Comparison of ENCODE assay signal across 9 cellular contexts in the genomic region with DNA sequence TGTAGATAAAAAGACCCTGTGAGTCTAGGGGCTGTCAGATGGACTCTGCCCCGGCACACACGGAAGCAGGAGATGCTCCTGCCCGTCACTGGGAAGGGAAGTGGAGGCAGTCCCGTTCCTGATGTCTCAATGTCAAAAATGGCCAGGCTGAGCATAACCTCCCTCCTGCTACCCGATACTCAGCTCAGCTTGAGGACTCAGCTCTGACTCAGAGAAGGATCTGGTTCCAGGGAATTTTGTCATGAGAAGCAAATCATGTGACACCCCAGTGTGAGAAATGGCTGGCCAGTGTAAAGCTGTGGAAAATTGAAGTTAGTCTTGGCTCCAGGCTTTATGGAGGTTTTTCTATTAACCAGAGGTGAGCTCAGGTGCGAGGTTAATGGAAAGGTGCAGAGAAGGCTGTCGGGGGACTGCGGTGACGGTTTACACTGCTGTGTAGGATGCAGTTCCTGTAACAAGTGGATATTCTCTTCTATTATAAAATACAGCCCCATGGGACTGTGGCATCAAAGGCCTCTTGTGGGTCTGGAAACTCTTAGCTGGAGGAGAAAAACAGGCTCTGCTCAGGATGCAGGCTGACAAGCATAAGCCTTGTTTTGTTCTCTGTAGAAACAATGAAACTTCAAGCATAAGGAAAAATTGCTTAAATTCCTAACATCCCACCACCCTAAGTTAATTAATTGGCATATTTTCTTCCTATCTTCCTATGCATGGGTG. TPM values are rescaled to one million over a fixed set of nuclear protein-coding genes. Genes with fewer than 3 reads are reported as not detected.
DNase-seq lines count a peak whose midpoint lies in the region; ATAC-seq, FAIRE-seq and TF ChIP-seq lines count a peak whose summit lies in the region.
"Had no signal": no experiment of that assay in that cellular context is flagged by ENCODE, and none has a peak within 500 bp of the region (broad histone marks: within the 10 kb centered on the region; RNA-seq: fewer than 3 reads in every experiment).

No MANE protein-coding gene starts in this region.

- H3K4me3 ChIP-seq in sigmoid colon: no peak overlapping the region

- peak overlapping the region; percentile 29 to 56 (median 48) for H3K27ac ChIP-seq in sigmoid colon

- no peak for TF ChIP-seq CTCF in sigmoid colon (IDR thresholded peaks at IDR 0.05)

- H3K4me3 Mint-ChIP-seq in activated CD4-positive, alpha-beta memory T cell treated with anti-CD3 and anti-CD28 coated beads, Interleukin-2, amount 10 ng/mL, durations not matched to agents 7 days and 5 days: no peak overlapping the region
- H3K4me3 Mint-ChIP-seq: activated naive CD8-positive, alpha-beta T cell treated with anti-CD3 and anti-CD28 coated beads, Interleukin-2, amount 10 ng/mL, durations not matched to agents 7 days and 5 days had no signal

- POLR2A ChIA-PET in activated CD4-positive, alpha-beta memory T cell treated with anti-CD3 and anti-CD28 coated beads, Interleukin-2, amount 10 ng/mL, durations not matched to agents 7 days and 5 days (lab: Charles Lee): no interaction called here

- TF ChIP-seq EP300 in sigmoid colon (IDR thresholded peaks at IDR 0.05): no peak

- intact Hi-C loops in sigmoid colon (cut with DNase I): no loop called here

- no peak for FAIRE-seq in GM12892 (lab: Jason Lieb, UNC)

- H3K27ac Mint-ChIP-seq in activated CD4-positive, alpha-beta memory T cell treated with anti-CD3 and anti-CD28 coated beads, Interleukin-2, amount 10 ng/mL, durations not matched to agents 7 days and 5 days: no peak overlapping the region
- H3K27ac Mint-ChIP-seq: activated naive CD8-positive, alpha-beta T cell treated with anti-CD3 and anti-CD28 coated beads, Interleukin-2, amount 10 ng/mL, durations not matched to agents 7 days and 5 days had no signal

- no peaks in the 10 kb centered on the region for H3K27me3 ChIP-seq in sigmoid colon

- H3K27me3 Mint-ChIP-seq in activated CD4-positive, alpha-beta memory T cell treated with anti-CD3 and anti-CD28 coated beads, Interleukin-2, amount 10 ng/mL, durations not matched to agents 7 days and 5 days: no peaks in the 10 kb centered on the region
- H3K27me3 Mint-ChIP-seq: activated naive CD8-positive, alpha-beta T cell treated with anti-CD3 and anti-CD28 coated beads, Interleukin-2, amount 10 ng/mL, durations not matched to agents 7 days and 5 days had no signal

- H3K9me3 Mint-ChIP-seq in activated CD4-positive, alpha-beta memory T cell treated with anti-CD3 and anti-CD28 coated beads, Interleukin-2, amount 10 ng/mL, durations not matched to agents 7 days and 5 days: no peaks in the 10 kb centered on the region
- H3K9me3 Mint-ChIP-seq: activated naive CD8-positive, alpha-beta T cell treated with anti-CD3 and anti-CD28 coated beads, Interleukin-2, amount 10 ng/mL, durations not matched to agents 7 days and 5 days had no signal

- peak; percentile 79 for DNase-seq in GM04503 (ENCODE audit: low read depth)
- DNase-seq in SK-MEL-5 (ENCODE audit: low read depth, low spot score): peak; percentile 95
- DNase-seq in globus pallidus (ENCODE audit: low spot score): peak; percentile 82
- DNase-seq in sigmoid colon: peak; percentile 69
- DNase-seq in GM12892 (ENCODE audit: insufficient read length): no peak
- no peak for DNase-seq in central memory CD4-positive, alpha-beta T cell
- DNase-seq in activated CD4-positive, alpha-beta memory T cell treated with anti-CD3 and anti-CD28 coated beads, Interleukin-2, amount 10 ng/mL, durations not matched to agents 7 days and 5 days: no peak
- DNase-seq: activated naive CD8-positive, alpha-beta T cell treated with anti-CD3 and anti-CD28 coated beads, Interleukin-2, amount 10 ng/mL, durations not matched to agents 7 days and 5 days had no signal

- no peaks in the 10 kb centered on the region for H3K36me3 ChIP-seq in sigmoid colon

- TF ChIP-seq POLR2A in sigmoid colon (IDR thresholded peaks at IDR 0.05) (no peak), GM12892 (IDR thresholded peaks at IDR 0.05; ENCODE audit: low read depth, low read length) (no peak)

- ATAC-seq in GM18867 (IDR thresholded peaks at IDR 0.05; ENCODE audit: unreplicated experiment): no peak

- no peaks in the 10 kb centered on the region for H3K9me3 ChIP-seq in sigmoid colon

- peaks cover 0 to 12% (median 3%) of the 10 kb centered on the region in 4 donors for H3K4me1 ChIP-seq in sigmoid colon

- CTCF ChIA-PET in activated CD4-positive, alpha-beta memory T cell treated with anti-CD3 and anti-CD28 coated beads, Interleukin-2, amount 10 ng/mL, durations not matched to agents 7 days and 5 days (lab: Charles Lee): no interaction called here

- WGBS in sigmoid colon, 2 donors: 16 to 38% methylated on average over 9 of the region's 9 CpGs

- in situ Hi-C loops in SK-MEL-5 (cut with HindIII; ENCODE audit: low pct_unique_long_range_greater_than_20kb, low sequenced_read_pairs): no loop called here

- H3K36me3 Mint-ChIP-seq in activated CD4-positive, alpha-beta memory T cell treated with anti-CD3 and anti-CD28 coated beads, Interleukin-2, amount 10 ng/mL, durations not matched to agents 7 days and 5 days (ENCODE audit: low read depth): no peaks in the 10 kb centered on the region
- H3K36me3 Mint-ChIP-seq: activated naive CD8-positive, alpha-beta T cell treated with anti-CD3 and anti-CD28 coated beads, Interleukin-2, amount 10 ng/mL, durations not matched to agents 7 days and 5 days had no signal

- no peaks in the 10 kb centered on the region for H3K4me1 Mint-ChIP-seq in activated CD4-positive, alpha-beta memory T cell treated with anti-CD3 and anti-CD28 coated beads, Interleukin-2, amount 10 ng/mL, durations not matched to agents 7 days and 5 days
- H3K4me1 Mint-ChIP-seq: activated naive CD8-positive, alpha-beta T cell treated with anti-CD3 and anti-CD28 coated beads, Interleukin-2, amount 10 ng/mL, durations not matched to agents 7 days and 5 days had no signal

RNA-seq across cellular contexts. Expression of a gene that starts 24.7 kb away (rescaled TPM):
- total RNA-seq in SK-MEL-5 (2014; rRNA removed; shearing (Covaris generic)): 15.8 and 16.4 TPM in 2 replicates
- polyA plus RNA-seq in SK-MEL-5 (2015; cell fraction: cytosol; rRNA removed): 21.9 and 26.7 TPM in 2 replicates
- 11.5 and 21.8 TPM in 2 replicates for polyA plus RNA-seq in SK-MEL-5 (2015; cell fraction: nucleus; rRNA removed)
- total RNA-seq in sigmoid colon: 10 to 100 TPM; 18.6 to 42.7 (median 23.8) TPM
- polyA plus RNA-seq in sigmoid colon: 10 to 100 TPM; 10.8 to 18.5 (median 13.4) TPM
- not detected for polyA plus RNA-seq in GM12892 (2012; ENCODE audit: missing spikeins)
- total RNA-seq in activated CD4-positive, alpha-beta memory T cell treated with anti-CD3 and anti-CD28 coated beads, Interleukin-2, amount 10 ng/mL, durations not matched to agents 7 days and 5 days: 1 to 10 TPM; 1.1 to 1.2 TPM

Comparison
In these comparisons a context has a peak if more than half of its experiments do, and no peak if none do; other contexts are left out.
1. DNase-seq: peak in GM04503 (single experiment), SK-MEL-5 (single experiment), globus pallidus (single experiment) and sigmoid colon (single experiment); none in GM12892 (single experiment), central memory CD4-positive, alpha-beta T cell (single experiment) and activated CD4-positive, alpha-beta memory T cell treated with anti-CD3 and anti-CD28 coated beads, Interleukin-2, amount 10 ng/mL, durations not matched to agents 7 days and 5 days (single experiment).